Comparison of ENCODE assay signal across 16 cellular contexts in the genomic region with DNA sequence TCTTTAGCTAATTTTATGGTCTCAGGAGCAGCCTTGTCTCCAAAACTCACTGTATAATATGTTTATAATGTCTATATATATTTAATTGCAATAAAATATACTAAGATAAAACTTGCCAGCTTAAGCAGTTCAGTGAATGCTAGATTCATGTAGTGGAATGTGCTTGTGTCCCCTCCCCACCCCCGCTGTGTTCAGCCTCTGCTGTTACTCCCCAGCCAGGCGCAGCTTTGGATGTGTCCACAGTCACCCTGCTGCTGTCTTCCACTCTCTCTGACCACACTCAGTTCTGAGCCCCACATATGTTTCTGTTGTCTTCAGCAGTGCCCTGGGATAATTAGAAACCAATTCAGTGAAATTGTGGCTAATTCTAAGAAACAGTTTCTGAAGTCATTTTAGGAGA. TPM values are rescaled to one million over a fixed set of nuclear protein-coding genes. Genes with fewer than 3 reads are reported as not detected.
DNase-seq lines count a peak whose midpoint lies in the region; ATAC-seq and TF ChIP-seq lines count a peak whose summit lies in the region.
"Had no signal": no experiment of that assay in that cellular context is flagged by ENCODE, and none has a peak within 500 bp of the region (broad histone marks: within the 10 kb centered on the region; RNA-seq: fewer than 3 reads in every experiment).

No MANE protein-coding gene starts in this region.

- no peaks in the 10 kb centered on the region for H3K9me3 Mint-ChIP-seq in endodermal cell
- H3K9me3 Mint-ChIP-seq: IgD-negative memory B cell had no signal

- H3K27me3 Mint-ChIP-seq in endodermal cell (ENCODE audit: insufficient read depth), result no peaks in the 10 kb centered on the region
- H3K27me3 Mint-ChIP-seq: IgD-negative memory B cell had no signal

- H3K9ac ChIP-seq in NT2/D1 (ENCODE audit: insufficient read length, low read depth), result no peak overlapping the region
- no peak overlapping the region for H3K9ac ChIP-seq in endodermal cell (ENCODE audit: extremely low read depth, low read length, poor library complexity, severe bottlenecking)
- H3K9ac ChIP-seq: BLaER1 had no signal

- H3K27ac Mint-ChIP-seq in endodermal cell, result peak overlapping the region; percentile 56
- H3K27ac Mint-ChIP-seq: IgD-negative memory B cell had no signal

- TF ChIP-seq CTCF in endodermal cell (conservative IDR thresholded peaks at IDR 0.05), result no peak

- peaks cover 10% of the 10 kb centered on the region for H3K4me1 ChIP-seq in NT2/D1 (ENCODE audit: insufficient read depth, insufficient read length)
- H3K4me1 ChIP-seq in endodermal cell (ENCODE audit: control insufficient read depth, insufficient read depth, low read length), result peaks cover 7% of the 10 kb centered on the region
- H3K4me1 ChIP-seq: BLaER1 had no signal

- H3K4me3 Mint-ChIP-seq in endodermal cell, result no peak overlapping the region

- WGBS in endodermal cell (ENCODE audit: insufficient coverage in 1 of 2, insufficient read length in 1 of 2), 2 experiments, result 93 to 100% methylated on average over 1 to 2 of the region's 2 CpGs

- H3K4me3 ChIP-seq in NT2/D1 (ENCODE audit: insufficient read length, low read depth) (no peak overlapping the region), endodermal cell (ENCODE audit: low read length) (no peak overlapping the region)
- H3K4me3 ChIP-seq: BLaER1, SJSA1 had no signal

- H3K36me3 Mint-ChIP-seq in endodermal cell (ENCODE audit: low read depth), result peaks cover 51% of the 10 kb centered on the region

- H3K36me3 ChIP-seq in NT2/D1 (ENCODE audit: insufficient read depth, insufficient read length, low read length), result peaks cover 76% of the 10 kb centered on the region
- H3K36me3 ChIP-seq in endodermal cell (ENCODE audit: control insufficient read depth, insufficient read depth, low read length), result peaks cover 96% of the 10 kb centered on the region

- H3K27ac ChIP-seq in endodermal cell (ENCODE audit: low read depth, low read length), result no peak overlapping the region
- H3K27ac ChIP-seq: BLaER1, SJSA1 had no signal

- peaks cover 8% of the 10 kb centered on the region for H3K4me1 Mint-ChIP-seq in endodermal cell

- peak; percentile 6 for DNase-seq in NT2/D1 (ENCODE audit: low read depth, low spot score)
- no peak for DNase-seq in endodermal cell
- DNase-seq in myocyte (ENCODE audit: low read depth), result peak; percentile 13
- DNase-seq in inferior parietal cortex (ENCODE audit: extremely low spot score), result no peak
- DNase-seq in NCI-H1417 treated with DMSO at 0.1 percent for 48 hours (lab: John Stamatoyannopoulos, UW), result no peak
- DNase-seq in AG08395 (ENCODE audit: low spot score), result no peak
- DNase-seq: DMS153, NCI-H1436 treated with DMSO at 0.1 percent for 48 hours, NCI-H2081 treated with DMSO at 0.1 percent for 48 hours, NCI-H2227 treated with DMSO at 0.1 percent for 48 hours, NCI-H526 treated with DMSO at 0.1 percent for 48 hours had no signal

- no peak for ATAC-seq in GM19328 (IDR thresholded peaks at IDR 0.05; ENCODE audit: unreplicated experiment)
- ATAC-seq: HCT116 had no signal

- H3K27me3 ChIP-seq in NT2/D1 (ENCODE audit: insufficient read depth, insufficient read length), result no peaks in the 10 kb centered on the region
- H3K27me3 ChIP-seq in endodermal cell (ENCODE audit: control insufficient read depth, insufficient read depth, low read length, poor library complexity, severe bottlenecking), result no peaks in the 10 kb centered on the region
- H3K27me3 ChIP-seq: BLaER1, SJSA1 had no signal

- H3K9me3 ChIP-seq in NT2/D1 (ENCODE audit: insufficient read depth, low read length) (no peaks in the 10 kb centered on the region), endodermal cell (ENCODE audit: control insufficient read depth, low read length) (no peaks in the 10 kb centered on the region)
- H3K9me3 ChIP-seq: BLaER1, SJSA1 had no signal

RNA-seq across cellular contexts. Expression of gene PPFIA1, which starts 52.2 kb away (rescaled TPM):
- total RNA-seq in endodermal cell, result 100 to 1,000 TPM; 105 to 118 TPM
- 47.1 TPM for polyA plus RNA-seq in endodermal cell (2013, experiment 1 of 2)
- polyA plus RNA-seq in endodermal cell (2013, experiment 2 of 2), result 42.1 TPM
- total RNA-seq in myocyte, result 43.4 and 48.4 TPM in 2 replicates
- 46.0 TPM for polyA plus RNA-seq in myocyte (2012)

Comparison
In these comparisons a context has a peak if more than half of its experiments do, and no peak if none do; other contexts are left out.
1. DNase-seq: peak in NT2/D1 (single experiment) and myocyte (single experiment); none in endodermal cell (single experiment), inferior parietal cortex (single experiment), NCI-H1417 treated with DMSO at 0.1 percent for 48 hours (single experiment) and AG08395 (single experiment).